Comparison of ENCODE assay signal across 1 cellular context in genomic region chr2:234074751-234075520, GRCh38.
TF ChIP-seq lines count a peak whose summit lies in the region.

No MANE protein-coding gene starts in this region.

TF ChIP-seq in SK-N-SH, 30 proteins besides CTCF, POLR2A, EP300 and RAD21 (continued from another document):
- TF ChIP-seq TAF1 (IDR thresholded peaks at IDR 0.05; ENCODE audit: borderline replicate concordance, low read depth, low read length) (no peak), FOXJ3 (CRISPR knock-in tag; IDR thresholded peaks at IDR 0.05) (no peak)
TF ChIP-seq in SK-N-SH: peak in this region for 0.
